Comparison of ENCODE assay signal across 23 cellular contexts in genomic region chr10:132310701-132311337, GRCh38. TPM values are rescaled to one million over a fixed set of nuclear protein-coding genes. Genes with fewer than 3 reads are reported as not detected.
A peak's percentile ranks its signal among the peaks of the same experiment; 100 is the strongest.
DNase-seq lines count a peak whose midpoint lies in the region; ATAC-seq, FAIRE-seq and TF ChIP-seq lines count a peak whose summit lies in the region.
"Had no signal": no experiment of that assay in that cellular context is flagged by ENCODE, and none has a peak within 500 bp of the region (broad histone marks: within the 10 kb centered on the region; RNA-seq: fewer than 3 reads in every experiment).

No MANE protein-coding gene starts in this region.

- peaks cover 0 to 2% (median 0%) of the 10 kb centered on the region in 7 donors for H3K9me3 Mint-ChIP-seq in CD4-positive, CD25-positive, alpha-beta regulatory T cell
- H3K9me3 Mint-ChIP-seq in chondrocyte (ENCODE audit: low read depth) (peaks cover 5% of the 10 kb centered on the region), neural progenitor cell (peaks cover 3% of the 10 kb centered on the region)
- H3K9me3 Mint-ChIP-seq: activated naive CD4-positive, alpha-beta T cell treated with anti-CD3 and anti-CD28 coated beads, Interleukin-2, amount 50 U/mL, for 24 hours; CD4-positive, alpha-beta memory T cell had no signal

- no peak overlapping the region for H3K27ac ChIP-seq in CD4-positive, CD25-positive, alpha-beta regulatory T cell (ENCODE audit: insufficient read depth, low read length, poor library complexity, severe bottlenecking)
- no peak overlapping the region for H3K27ac ChIP-seq in neural progenitor cell
- H3K27ac ChIP-seq in prostate gland: no peak overlapping the region
- H3K27ac ChIP-seq: dorsolateral prefrontal cortex, tibial nerve had no signal

- no peak for FAIRE-seq in GM12892 (lab: Jason Lieb, UNC)
- FAIRE-seq: astrocyte had no signal

- H2AFZ ChIP-seq in neural progenitor cell (replicated peaks): no peak overlapping the region

- intact Hi-C loops in prostate gland (cut with DNase I): no loop called here

- H3K36me3 ChIP-seq in CD4-positive, CD25-positive, alpha-beta regulatory T cell (ENCODE audit: control insufficient read depth, insufficient read depth, low read length): no peaks in the 10 kb centered on the region
- H3K36me3 ChIP-seq in neural progenitor cell: no peaks in the 10 kb centered on the region
- H3K36me3 ChIP-seq in prostate gland: no peaks in the 10 kb centered on the region
- H3K36me3 ChIP-seq: tibial nerve had no signal

- H3K4me3 Mint-ChIP-seq in CD4-positive, CD25-positive, alpha-beta regulatory T cell: peak overlapping the region in 3 of 4 donors; percentile 35 to 73 (median 67)
- no peak overlapping the region for H3K4me3 Mint-ChIP-seq in chondrocyte (ENCODE audit: unreplicated experiment)
- H3K4me3 Mint-ChIP-seq in neural progenitor cell: peak overlapping the region; percentile 38
- H3K4me3 Mint-ChIP-seq: activated naive CD4-positive, alpha-beta T cell treated with anti-CD3 and anti-CD28 coated beads, Interleukin-2, amount 50 U/mL, for 24 hours had no signal

- H3K79me2 ChIP-seq in neural progenitor cell (ENCODE audit: low read depth): no peaks in the 10 kb centered on the region

- H3K9ac ChIP-seq in neural progenitor cell: no peak overlapping the region

- no peaks in the 10 kb centered on the region for H3F3A ChIP-seq in neural progenitor cell (ENCODE audit: low read depth)

- H3K36me3 Mint-ChIP-seq in CD4-positive, CD25-positive, alpha-beta regulatory T cell: no peaks in the 10 kb centered on the region
- H3K36me3 Mint-ChIP-seq in chondrocyte (ENCODE audit: low read depth) (no peaks in the 10 kb centered on the region), neural progenitor cell (peaks cover 8% of the 10 kb centered on the region)
- H3K36me3 Mint-ChIP-seq: activated naive CD4-positive, alpha-beta T cell treated with anti-CD3 and anti-CD28 coated beads, Interleukin-2, amount 50 U/mL, for 24 hours had no signal

- H3K9me3 ChIP-seq in CD4-positive, CD25-positive, alpha-beta regulatory T cell (ENCODE audit: control insufficient read depth in 2 of 2, low read length in 2 of 2): no peaks in the 10 kb centered on the region
- no peaks in the 10 kb centered on the region for H3K9me3 ChIP-seq in neural progenitor cell (ENCODE audit: low read depth)
- no peaks in the 10 kb centered on the region for H3K9me3 ChIP-seq in prostate gland

- no peak overlapping the region for H3K4me3 ChIP-seq in CD4-positive, CD25-positive, alpha-beta regulatory T cell (ENCODE audit: low read depth, low read length)
- H3K4me3 ChIP-seq in neural progenitor cell (no peak overlapping the region), prostate gland (no peak overlapping the region)
- H3K4me3 ChIP-seq: dorsolateral prefrontal cortex, smooth muscle cell, tibial nerve had no signal

- no peak for ATAC-seq in CD4-positive, CD25-positive, alpha-beta regulatory T cell (ENCODE audit: low read depth in 2 of 2)
- ATAC-seq in GM18519 (IDR thresholded peaks at IDR 0.05; ENCODE audit: low FRiP score, unreplicated experiment): no peak
- ATAC-seq: left ventricle myocardium superior had no signal

- peaks cover 0 to 12% (median 5%) of the 10 kb centered on the region in 4 donors for H3K4me1 Mint-ChIP-seq in CD4-positive, CD25-positive, alpha-beta regulatory T cell
- peaks cover 7% of the 10 kb centered on the region for H3K4me1 Mint-ChIP-seq in chondrocyte (ENCODE audit: low read depth)
- H3K4me1 Mint-ChIP-seq in neural progenitor cell: peaks cover 22% of the 10 kb centered on the region

- H3K27me3 Mint-ChIP-seq in CD4-positive, CD25-positive, alpha-beta regulatory T cell: peaks cover 21% of the 10 kb centered on the region
- no peaks in the 10 kb centered on the region for H3K27me3 Mint-ChIP-seq in chondrocyte (ENCODE audit: low read depth)
- peaks cover 16% of the 10 kb centered on the region for H3K27me3 Mint-ChIP-seq in neural progenitor cell (ENCODE audit: insufficient read depth, low read depth)
- H3K27me3 Mint-ChIP-seq: activated naive CD4-positive, alpha-beta T cell treated with anti-CD3 and anti-CD28 coated beads, Interleukin-2, amount 50 U/mL, for 24 hours had no signal

- peak overlapping the region in 1 of 3 donors; percentile 36 for H3K27ac Mint-ChIP-seq in CD4-positive, CD25-positive, alpha-beta regulatory T cell
- H3K27ac Mint-ChIP-seq in chondrocyte (ENCODE audit: unreplicated experiment): no peak overlapping the region
- H3K27ac Mint-ChIP-seq in neural progenitor cell: no peak overlapping the region
- H3K27ac Mint-ChIP-seq: activated naive CD4-positive, alpha-beta T cell treated with anti-CD3 and anti-CD28 coated beads, Interleukin-2, amount 50 U/mL, for 24 hours; naive B cell had no signal

- H3K27me3 ChIP-seq in CD4-positive, CD25-positive, alpha-beta regulatory T cell (ENCODE audit: control insufficient read depth, insufficient read depth, low read length): peaks cover 3% of the 10 kb centered on the region
- H3K27me3 ChIP-seq in neural progenitor cell (peaks cover 67% of the 10 kb centered on the region), prostate gland (replicated peaks; ENCODE audit: insufficient read depth) (no peaks in the 10 kb centered on the region)
- H3K27me3 ChIP-seq: dorsolateral prefrontal cortex, tibial nerve had no signal

- TF ChIP-seq POLR2A in GM12892 (IDR thresholded peaks at IDR 0.05; ENCODE audit: low read depth, low read length): no peak
- TF ChIP-seq POLR2A in prostate gland (IDR thresholded peaks at IDR 0.05): no peak

- no peak overlapping the region for H3K4me2 ChIP-seq in neural progenitor cell
- H3K4me2 ChIP-seq: smooth muscle cell had no signal

- peaks cover 12% of the 10 kb centered on the region for H4K20me1 ChIP-seq in neural progenitor cell (ENCODE audit: low read depth)

- TF ChIP-seq CTCF in chondrocyte (IDR thresholded peaks at IDR 0.05) (no peak), neural progenitor cell (IDR thresholded peaks at IDR 0.05) (no peak), prostate gland (IDR thresholded peaks at IDR 0.05) (no peak)

- H3K4me1 ChIP-seq in CD4-positive, CD25-positive, alpha-beta regulatory T cell (ENCODE audit: control insufficient read depth, insufficient read depth, low read length, poor library complexity, severe bottlenecking): peaks cover 13% of the 10 kb centered on the region
- H3K4me1 ChIP-seq in neural progenitor cell (peaks cover 13% of the 10 kb centered on the region), prostate gland (replicated peaks) (peaks cover 4% of the 10 kb centered on the region)

- 82% methylated on average over 17 of the region's 17 CpGs for WGBS in prostate gland

- DNase-seq in Ammon's horn (ENCODE audit: low spot score): peak; percentile 54
- DNase-seq in CD4-positive, CD25-positive, alpha-beta regulatory T cell: no peak
- DNase-seq in chondrocyte (ENCODE audit: low spot score): peak; percentile 91
- no peak for DNase-seq in neural progenitor cell (ENCODE audit: low spot score)
- no peak for DNase-seq in GM12892 (ENCODE audit: insufficient read length)
- no peak for DNase-seq in prostate gland (ENCODE audit: low spot score)
- DNase-seq: activated CD4-positive, alpha-beta T cell treated with anti-CD3 and anti-CD28 coated beads, Interleukin-2, amount 50 U/mL, for 1 hour; CD4-positive, alpha-beta memory T cell; central memory CD4-positive, alpha-beta T cell; DMS 273 treated with DMSO at 0.1 percent for 48 hours; left ventricle myocardium superior; naive B cell; NCI-H1105 treated with DMSO at 0.1 percent for 48 hours; NCI-H1930; NCI-H526; stimulated activated CD4-positive, alpha-beta T cell treated with anti-CD3 and anti-CD28 coated beads, Interleukin-2, amount 100 ng/mL, for 24 hours; T-helper 9 cell had no signal

RNA-seq across cellular contexts. Expression of gene STK32C, which starts 3.1 kb away (rescaled TPM):
- total RNA-seq in CD4-positive, CD25-positive, alpha-beta regulatory T cell: 6.6 TPM
- 1 to 10 TPM; 3.5 to 7.0 (median 6.5) TPM for polyA plus RNA-seq in CD4-positive, CD25-positive, alpha-beta regulatory T cell
- total RNA-seq in chondrocyte: 15.8 to 17.9 TPM (median 17.2 TPM) in 3 replicates
- 2.5 and 13.5 TPM in 2 replicates for total RNA-seq in neural progenitor cell (ENCODE audit: low replicate concordance)
- polyA plus RNA-seq in GM12892 (2012; ENCODE audit: missing spikeins): 4.3 TPM
- total RNA-seq in prostate gland: 10 to 100 TPM in 1 of 2 donors, 1 to 10 TPM in 1; 7.2 to 21.5 TPM

RNA-seq across cellular contexts. Expression of gene LRRC27, which starts 21.2 kb away (rescaled TPM):
- total RNA-seq in CD4-positive, CD25-positive, alpha-beta regulatory T cell: 2.6 TPM
- polyA plus RNA-seq in CD4-positive, CD25-positive, alpha-beta regulatory T cell: 1 to 10 TPM in 3 of 4 donors, under 1 TPM in 1; 0.67 to 3.3 (median 2.2) TPM
- 10.2 to 14.4 TPM (median 13.2 TPM) in 3 replicates for total RNA-seq in chondrocyte
- total RNA-seq in neural progenitor cell (ENCODE audit: low replicate concordance): 8.0 and 16.9 TPM in 2 replicates
- 6.3 TPM for polyA plus RNA-seq in GM12892 (2012; ENCODE audit: missing spikeins)
- total RNA-seq in prostate gland: 10 to 100 TPM; 11.4 to 22.9 TPM

Comparison
In these comparisons a context has a peak if more than half of its experiments do, and no peak if none do; other contexts are left out.
1. DNase-seq: peak in Ammon's horn (single experiment) and chondrocyte (single experiment); none in CD4-positive, CD25-positive, alpha-beta regulatory T cell (0 of 3), neural progenitor cell (single experiment), GM12892 (single experiment) and prostate gland (single experiment).